Comparison of ENCODE assay signal across 1 cellular context in genomic region chr13:29868581-29868980, GRCh38.
TF ChIP-seq lines count a peak whose summit lies in the region.

No MANE protein-coding gene starts in this region.

TF ChIP-seq in GM23338, 12 proteins besides CTCF, POLR2A, EP300 and RAD21 (continued from another document):
- TF ChIP-seq, protein P1, sequence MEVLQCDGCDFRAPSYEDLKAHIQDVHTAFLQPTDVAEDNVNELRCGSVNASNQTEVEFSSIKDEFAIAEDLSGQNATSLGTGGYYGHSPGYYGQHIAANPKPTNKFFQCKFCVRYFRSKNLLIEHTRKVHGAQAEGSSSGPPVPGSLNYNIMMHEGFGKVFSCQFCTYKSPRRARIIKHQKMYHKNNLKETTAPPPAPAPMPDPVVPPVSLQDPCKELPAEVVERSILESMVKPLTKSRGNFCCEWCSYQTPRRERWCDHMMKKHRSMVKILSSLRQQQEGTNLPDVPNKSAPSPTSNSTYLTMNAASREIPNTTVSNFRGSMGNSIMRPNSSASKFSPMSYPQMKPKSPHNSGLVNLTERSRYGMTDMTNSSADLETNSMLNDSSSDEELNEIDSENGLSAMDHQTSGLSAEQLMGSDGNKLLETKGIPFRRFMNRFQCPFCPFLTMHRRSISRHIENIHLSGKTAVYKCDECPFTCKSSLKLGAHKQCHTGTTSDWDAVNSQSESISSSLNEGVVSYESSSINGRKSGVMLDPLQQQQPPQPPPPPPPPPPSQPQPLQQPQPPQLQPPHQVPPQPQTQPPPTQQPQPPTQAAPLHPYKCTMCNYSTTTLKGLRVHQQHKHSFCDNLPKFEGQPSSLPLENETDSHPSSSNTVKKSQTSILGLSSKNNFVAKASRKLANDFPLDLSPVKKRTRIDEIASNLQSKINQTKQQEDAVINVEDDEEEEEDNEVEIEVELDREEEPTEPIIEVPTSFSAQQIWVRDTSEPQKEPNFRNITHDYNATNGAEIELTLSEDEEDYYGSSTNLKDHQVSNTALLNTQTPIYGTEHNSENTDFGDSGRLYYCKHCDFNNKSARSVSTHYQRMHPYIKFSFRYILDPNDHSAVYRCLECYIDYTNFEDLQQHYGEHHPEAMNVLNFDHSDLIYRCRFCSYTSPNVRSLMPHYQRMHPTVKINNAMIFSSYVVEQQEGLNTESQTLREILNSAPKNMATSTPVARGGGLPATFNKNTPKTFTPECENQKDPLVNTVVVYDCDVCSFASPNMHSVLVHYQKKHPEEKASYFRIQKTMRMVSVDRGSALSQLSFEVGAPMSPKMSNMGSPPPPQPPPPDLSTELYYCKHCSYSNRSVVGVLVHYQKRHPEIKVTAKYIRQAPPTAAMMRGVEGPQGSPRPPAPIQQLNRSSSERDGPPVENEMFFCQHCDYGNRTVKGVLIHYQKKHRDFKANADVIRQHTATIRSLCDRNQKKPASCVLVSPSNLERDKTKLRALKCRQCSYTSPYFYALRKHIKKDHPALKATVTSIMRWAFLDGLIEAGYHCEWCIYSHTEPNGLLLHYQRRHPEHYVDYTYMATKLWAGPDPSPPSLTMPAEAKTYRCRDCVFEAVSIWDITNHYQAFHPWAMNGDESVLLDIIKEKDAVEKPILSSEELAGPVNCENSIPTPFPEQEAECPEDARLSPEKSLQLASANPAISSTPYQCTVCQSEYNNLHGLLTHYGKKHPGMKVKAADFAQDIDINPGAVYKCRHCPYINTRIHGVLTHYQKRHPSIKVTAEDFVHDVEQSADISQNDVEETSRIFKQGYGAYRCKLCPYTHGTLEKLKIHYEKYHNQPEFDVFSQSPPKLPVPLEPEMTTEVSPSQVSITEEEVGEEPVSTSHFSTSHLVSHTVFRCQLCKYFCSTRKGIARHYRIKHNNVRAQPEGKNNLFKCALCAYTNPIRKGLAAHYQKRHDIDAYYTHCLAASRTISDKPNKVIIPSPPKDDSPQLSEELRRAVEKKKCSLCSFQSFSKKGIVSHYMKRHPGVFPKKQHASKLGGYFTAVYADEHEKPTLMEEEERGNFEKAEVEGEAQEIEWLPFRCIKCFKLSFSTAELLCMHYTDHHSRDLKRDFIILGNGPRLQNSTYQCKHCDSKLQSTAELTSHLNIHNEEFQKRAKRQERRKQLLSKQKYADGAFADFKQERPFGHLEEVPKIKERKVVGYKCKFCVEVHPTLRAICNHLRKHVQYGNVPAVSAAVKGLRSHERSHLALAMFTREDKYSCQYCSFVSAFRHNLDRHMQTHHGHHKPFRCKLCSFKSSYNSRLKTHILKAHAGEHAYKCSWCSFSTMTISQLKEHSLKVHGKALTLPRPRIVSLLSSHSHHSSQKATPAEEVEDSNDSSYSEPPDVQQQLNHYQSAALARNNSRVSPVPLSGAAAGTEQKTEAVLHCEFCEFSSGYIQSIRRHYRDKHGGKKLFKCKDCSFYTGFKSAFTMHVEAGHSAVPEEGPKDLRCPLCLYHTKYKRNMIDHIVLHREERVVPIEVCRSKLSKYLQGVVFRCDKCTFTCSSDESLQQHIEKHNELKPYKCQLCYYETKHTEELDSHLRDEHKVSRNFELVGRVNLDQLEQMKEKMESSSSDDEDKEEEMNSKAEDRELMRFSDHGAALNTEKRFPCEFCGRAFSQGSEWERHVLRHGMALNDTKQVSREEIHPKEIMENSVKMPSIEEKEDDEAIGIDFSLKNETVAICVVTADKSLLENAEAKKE (CRISPR knock-in tag; IDR thresholded peaks at IDR 0.05) = no peak
- TF ChIP-seq STAT1 (IDR thresholded peaks at IDR 0.05; ENCODE audit: unreplicated experiment) (no peak), CREB1 (CRISPR knock-in tag; IDR thresholded peaks at IDR 0.05; ENCODE audit: low read depth) (no peak)
TF ChIP-seq in GM23338: peak in this region for 0.
